8 cellular contexts compared by ENCODE assay signal in genomic region chr1:8871965-8872399, GRCh38. TPM values are rescaled to one million over a fixed set of nuclear protein-coding genes. Genes with fewer than 3 reads are reported as not detected.
DNase-seq lines count a peak whose midpoint lies in the region; ATAC-seq and TF ChIP-seq lines count a peak whose summit lies in the region.

No MANE protein-coding gene starts in this region.

- H3K27ac Mint-ChIP-seq in natural killer cell treated with Interleukin-12 subunit alpha and Interleukin-12 subunit beta and Interleukin-15 and Interleukin-18, amount 100 ng/mL, for 72 hours: peak overlapping the region; percentile 79 to 97
- peak overlapping the region in 1 of 2 donors; percentile 82 for H3K27ac Mint-ChIP-seq in natural killer cell

- no peaks in the 10 kb centered on the region for H3K9me3 Mint-ChIP-seq in natural killer cell treated with Interleukin-12 subunit alpha and Interleukin-12 subunit beta and Interleukin-15 and Interleukin-18, amount 100 ng/mL, for 72 hours
- H3K9me3 Mint-ChIP-seq in natural killer cell: no peaks in the 10 kb centered on the region

- TF ChIP-seq EP300 in upper lobe of left lung (IDR thresholded peaks at IDR 0.05): no peak

- ATAC-seq in natural killer cell treated with Interleukin-12 subunit alpha and Interleukin-12 subunit beta and Interleukin-15 and Interleukin-18, amount 100 ng/mL, for 72 hours: no peak
- ATAC-seq in natural killer cell: no peak
- ATAC-seq in left colon: peak; percentile 2
- ATAC-seq in GM18519 (IDR thresholded peaks at IDR 0.05; ENCODE audit: low FRiP score, unreplicated experiment): no peak
- no peak for ATAC-seq in HG03108 (IDR thresholded peaks at IDR 0.05; ENCODE audit: unreplicated experiment)
- no peak for ATAC-seq in upper lobe of left lung (ENCODE audit: low FRiP score in 2 of 2)

- peaks cover 92% of the 10 kb centered on the region for H3K36me3 ChIP-seq in adipocyte (ENCODE audit: control insufficient read depth, insufficient read depth, low read length, severe bottlenecking)
- peaks cover 41 to 83% (median 65%) of the 10 kb centered on the region in 4 donors for H3K36me3 ChIP-seq in upper lobe of left lung

- TF ChIP-seq CTCF in natural killer cell (IDR thresholded peaks at IDR 0.05): no peak
- TF ChIP-seq CTCF in upper lobe of left lung (IDR thresholded peaks at IDR 0.05): no peak

- TF ChIP-seq POLR2A in upper lobe of left lung (IDR thresholded peaks at IDR 0.05): no peak

- WGBS in upper lobe of left lung, 2 donors: 71 to 80% methylated on average over 5 of the region's 5 CpGs

- no peaks in the 10 kb centered on the region for H3K27me3 Mint-ChIP-seq in natural killer cell treated with Interleukin-12 subunit alpha and Interleukin-12 subunit beta and Interleukin-15 and Interleukin-18, amount 100 ng/mL, for 72 hours
- H3K27me3 Mint-ChIP-seq in natural killer cell (ENCODE audit: low read depth in 2 of 2): no peaks in the 10 kb centered on the region

- H3K4me1 ChIP-seq in adipocyte (ENCODE audit: control insufficient read depth, insufficient read depth, low read length) (peaks cover 80% of the 10 kb centered on the region), upper lobe of left lung (peaks cover 58 to 62% (median 61%) of the 10 kb centered on the region in 4 donors)

- intact Hi-C loops in natural killer cell (cut with micrococcal nuclease): loop anchor here (10.0 kb wide), 1 partner anchor 1043 kb away; the partner anchor contains the start of gene CTNNBIP1
- intact Hi-C loops in left colon (cut with DNase I, micrococcal nuclease): no loop called here

- H3K27me3 ChIP-seq in adipocyte (replicated peaks; ENCODE audit: control insufficient read depth, insufficient read depth, low read length): no peaks in the 10 kb centered on the region
- no peaks in the 10 kb centered on the region for H3K27me3 ChIP-seq in upper lobe of left lung

- peaks cover 55% of the 10 kb centered on the region for H3K36me3 Mint-ChIP-seq in natural killer cell treated with Interleukin-12 subunit alpha and Interleukin-12 subunit beta and Interleukin-15 and Interleukin-18, amount 100 ng/mL, for 72 hours
- no peaks in the 10 kb centered on the region for H3K36me3 Mint-ChIP-seq in natural killer cell

- H3K4me3 Mint-ChIP-seq in natural killer cell treated with Interleukin-12 subunit alpha and Interleukin-12 subunit beta and Interleukin-15 and Interleukin-18, amount 100 ng/mL, for 72 hours: peak overlapping the region; percentile 79
- no peak overlapping the region for H3K4me3 Mint-ChIP-seq in natural killer cell

- H3K9me3 ChIP-seq in adipocyte (ENCODE audit: control insufficient read depth, low read length): no peaks in the 10 kb centered on the region
- H3K9me3 ChIP-seq in upper lobe of left lung: no peaks in the 10 kb centered on the region

- H3K4me1 Mint-ChIP-seq in natural killer cell treated with Interleukin-12 subunit alpha and Interleukin-12 subunit beta and Interleukin-15 and Interleukin-18, amount 100 ng/mL, for 72 hours (ENCODE audit: low read depth in 2 of 2): peaks cover 41 to 57% of the 10 kb centered on the region in 2 donors
- peaks cover 43 to 53% of the 10 kb centered on the region in 2 donors for H3K4me1 Mint-ChIP-seq in natural killer cell

- H3K27ac ChIP-seq in upper lobe of left lung: peak overlapping the region in 2 of 4 donors; percentile 20 to 97

- peak overlapping the region; percentile 55 for H3K9ac ChIP-seq in adipocyte (ENCODE audit: low read length)

- no peak for DNase-seq in natural killer cell treated with Interleukin-12 subunit alpha and Interleukin-12 subunit beta and Interleukin-15 and Interleukin-18, amount 100 ng/mL, for 72 hours (ENCODE audit: low spot score)
- DNase-seq in natural killer cell (no peak), adipocyte (ENCODE audit: low read depth) (no peak), left colon (no peak), upper lobe of left lung (no peak)
- no peak for DNase-seq in activated CD4-positive, CD25-positive, alpha-beta regulatory T cell (lab: John Stamatoyannopoulos, UW)

- H3K4me3 ChIP-seq in adipocyte (ENCODE audit: low read length) (no peak overlapping the region), upper lobe of left lung (no peak overlapping the region)

RNA-seq across cellular contexts. Expression of gene ENO1, which starts 6.5 kb away (rescaled TPM):
- 1,000 to 10,000 TPM; 2,254 to 2,801 TPM for total RNA-seq in natural killer cell treated with Interleukin-12 subunit alpha and Interleukin-12 subunit beta and Interleukin-15 and Interleukin-18, amount 100 ng/mL, for 72 hours
- total RNA-seq in natural killer cell (100 to 1,000 TPM; 254 to 299 (median 266) TPM), left colon (100 to 1,000 TPM; 484 to 601 TPM), upper lobe of left lung (1,000 to 10,000 TPM in 1 of 6 donors, 100 to 1,000 TPM in 5; 259 to 1,187 (median 717) TPM)

RNA-seq across cellular contexts. Expression of gene RERE, which starts 54.5 kb away (rescaled TPM):
- 10 to 100 TPM; 38.2 to 72.4 TPM for total RNA-seq in natural killer cell treated with Interleukin-12 subunit alpha and Interleukin-12 subunit beta and Interleukin-15 and Interleukin-18, amount 100 ng/mL, for 72 hours
- total RNA-seq in natural killer cell (10 to 100 TPM; 67.7 to 76.0 (median 73.0) TPM), left colon (100 to 1,000 TPM in 1 of 2 donors, 10 to 100 TPM in 1; 95.0 to 102 TPM), upper lobe of left lung (100 to 1,000 TPM in 4 of 6 donors, 10 to 100 TPM in 2; 75.5 to 222 (median 104) TPM)
